Comparison of ENCODE assay signal across 9 cellular contexts in the genomic region with DNA sequence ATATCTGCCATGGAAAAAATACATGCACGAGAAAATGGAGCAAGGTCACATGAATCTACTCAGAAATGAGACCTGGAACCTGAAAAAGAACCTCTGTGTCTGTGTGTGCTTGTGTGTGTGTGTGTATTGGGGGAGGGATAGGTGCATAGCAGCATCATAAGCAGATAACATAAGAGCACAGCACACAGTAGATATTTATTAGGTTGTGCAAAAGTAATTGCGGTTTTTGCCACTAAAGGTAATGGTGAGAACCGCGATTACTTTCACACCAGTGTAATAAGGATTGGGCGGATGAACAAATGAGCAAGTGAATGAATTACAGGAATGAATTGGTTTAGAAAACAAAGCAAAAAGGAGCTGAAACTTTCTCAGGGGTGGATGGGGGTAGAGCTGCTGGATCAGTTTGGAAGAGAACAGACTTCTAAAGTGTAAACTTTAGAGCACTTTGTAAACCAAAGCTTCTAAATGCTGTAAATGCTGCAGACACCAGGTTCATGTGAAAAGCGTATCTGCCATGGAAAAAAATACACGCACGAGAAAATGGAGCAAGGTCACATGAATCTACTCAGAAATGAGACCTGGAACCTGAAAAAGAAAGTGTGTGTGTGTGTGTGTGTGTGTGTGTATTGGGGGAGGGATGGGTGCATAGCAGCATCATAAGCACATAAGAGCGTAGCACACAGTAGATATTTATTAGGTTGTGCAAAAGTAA.
DNase-seq lines count a peak whose midpoint lies in the region; ATAC-seq and TF ChIP-seq lines count a peak whose summit lies in the region.
"Had no signal": no experiment of that assay in that cellular context is flagged by ENCODE, and none has a peak within 500 bp of the region (broad histone marks: within the 10 kb centered on the region; RNA-seq: fewer than 3 reads in every experiment).

No MANE protein-coding gene starts in this region.

- in situ Hi-C loops in brain microvascular endothelial cell (cut with HindIII; ENCODE audit: low pct_ligation_motif_present, low sequenced_read_pairs): loop anchor here (10.0 to 25.0 kb wide), 3 partner anchors 103 to 359 kb away; partner anchors contain the start of gene IRF2BP2

- no peak overlapping the region for H3K4me3 ChIP-seq in brain microvascular endothelial cell (ENCODE audit: low read depth, low read length)
- H3K4me3 ChIP-seq: testis had no signal

- no peaks in the 10 kb centered on the region for H3K27me3 Mint-ChIP-seq in CD14-positive monocyte (ENCODE audit: low read depth in 3 of 3)
- H3K27me3 Mint-ChIP-seq in nephron progenitor cell (ENCODE audit: low read depth, poor library complexity): peaks cover 3% of the 10 kb centered on the region

- peaks cover 77% of the 10 kb centered on the region for H3K4me1 Mint-ChIP-seq in CD14-positive monocyte
- peaks cover 85% of the 10 kb centered on the region for H3K4me1 Mint-ChIP-seq in nephron progenitor cell

- intact Hi-C loops in CD14-positive monocyte (cut with micrococcal nuclease): no loop called here

- H3K4me3 Mint-ChIP-seq in CD14-positive monocyte: no peak overlapping the region
- peak overlapping the region; percentile 6 for H3K4me3 Mint-ChIP-seq in nephron progenitor cell

- H3K9me3 Mint-ChIP-seq in CD14-positive monocyte (peaks cover 0 to 2% (median 0%) of the 10 kb centered on the region in 7 donors), nephron progenitor cell (no peaks in the 10 kb centered on the region)

- peaks cover 12 to 15% of the 10 kb centered on the region in 2 donors for H3K36me3 Mint-ChIP-seq in CD14-positive monocyte
- no peaks in the 10 kb centered on the region for H3K36me3 Mint-ChIP-seq in nephron progenitor cell (ENCODE audit: low read depth)

- peak overlapping the region; percentile 93 for H3K27ac ChIP-seq in brain microvascular endothelial cell

- DNase-seq in CD14-positive monocyte (ENCODE audit: low spot score) (no peak), brain microvascular endothelial cell (no peak), nephron progenitor cell (no peak), NCI-H2081 (lab: John Stamatoyannopoulos, UW) (no peak), RKO (ENCODE audit: low spot score) (no peak), NCI-H226 (no peak), NCI-H1105 (lab: John Stamatoyannopoulos, UW) (no peak)

- no peaks in the 10 kb centered on the region for H3K27me3 ChIP-seq in brain microvascular endothelial cell (replicated peaks)
- H3K27me3 ChIP-seq: testis had no signal

- ATAC-seq in HG02885 (IDR thresholded peaks at IDR 0.05; ENCODE audit: poor library complexity, unreplicated experiment): peak; percentile 27

- H3K27ac Mint-ChIP-seq in CD14-positive monocyte (peak overlapping the region in 6 of 7 donors; percentile 83 to 100 (median 92)), nephron progenitor cell (peak overlapping the region; percentile 99)

- H3K36me3 ChIP-seq in brain microvascular endothelial cell (replicated peaks): no peaks in the 10 kb centered on the region

- TF ChIP-seq CTCF in CD14-positive monocyte (IDR thresholded peaks at IDR 0.05): no peak
- no peak for TF ChIP-seq CTCF in brain microvascular endothelial cell (IDR thresholded peaks at IDR 0.05; ENCODE audit: low read depth, low read length, missing control alignments)
- no peak for TF ChIP-seq CTCF in nephron progenitor cell (IDR thresholded peaks at IDR 0.05)
